ENCODE assay signal across 8 cellular contexts in genomic region chr20:1005452-1006027, GRCh38. TPM values are rescaled to one million over a fixed set of nuclear protein-coding genes. Genes with fewer than 3 reads are reported as not detected.
DNase-seq lines count a peak whose midpoint lies in the region; ATAC-seq, FAIRE-seq and TF ChIP-seq lines count a peak whose summit lies in the region.

No MANE protein-coding gene starts in this region.

- in situ Hi-C loops in GM13976 (cut with MboI; ENCODE audit: low sequenced_read_pairs, unreplicated experiment) (no loop called here), IMR-90 (cut with MboI; ENCODE audit: low sequenced_read_pairs) (no loop called here)

- no peak overlapping the region for H3K18ac ChIP-seq in IMR-90 (ENCODE audit: low read depth, low read length)

- no peak for TF ChIP-seq POLR2A in IMR-90 (IDR thresholded peaks at IDR 0.05; ENCODE audit: low read depth, low read length)

- peak; percentile 74 for FAIRE-seq in urothelium cell line (lab: Jason Lieb, UNC)

- no peaks in the 10 kb centered on the region for H3K4me1 ChIP-seq in IMR-90 (ENCODE audit: control insufficient read depth, insufficient read depth, low read length)

- no peaks in the 10 kb centered on the region for H4K20me1 ChIP-seq in IMR-90 (ENCODE audit: insufficient read depth, low read length)

- H4K91ac ChIP-seq in IMR-90 (ENCODE audit: insufficient read depth, low read depth, low read length), result no peak overlapping the region

- 0% methylated on average over 1 of the region's 5 CpGs; no CpG with 5 or more reads in 1 of the 2 experiments for WGBS in IMR-90 (ENCODE audit: extremely low coverage in 2 of 2, insufficient read length in 1 of 2), 2 experiments

- H2BK5ac ChIP-seq in IMR-90 (ENCODE audit: low read depth, low read length, poor library complexity, severe bottlenecking), result no peak overlapping the region

- H3K4me3 ChIP-seq in IMR-90 (ENCODE audit: insufficient read depth, low read depth, low read length), result no peak overlapping the region

- peak overlapping the region; percentile 73 for H2AFZ ChIP-seq in IMR-90 (replicated peaks; ENCODE audit: low read length, poor library complexity)

- no peak overlapping the region for H3K23ac ChIP-seq in IMR-90 (ENCODE audit: low read depth, low read length)

- H2BK20ac ChIP-seq in IMR-90 (ENCODE audit: low read depth, low read length), result no peak overlapping the region

- POLR2A ChIA-PET in IMR-90 (lab: Charles Lee; ENCODE audit: unreplicated experiment) (no interaction called here), T-cell (lab: Charles Lee) (no interaction called here)

- H3K9ac ChIP-seq in IMR-90 (ENCODE audit: low read depth, low read length), result no peak overlapping the region

- no peak overlapping the region for H3K14ac ChIP-seq in IMR-90 (replicated peaks; ENCODE audit: low read depth, low read length)

- no peak overlapping the region for H4K8ac ChIP-seq in IMR-90 (ENCODE audit: low read depth in 2 of 2, low read length in 2 of 2)

- H2AK9ac ChIP-seq in IMR-90 (replicated peaks; ENCODE audit: low read depth, low read length, poor library complexity), result no peak overlapping the region

- no peaks in the 10 kb centered on the region for H3K79me1 ChIP-seq in IMR-90 (ENCODE audit: low read depth in 1 of 2, low read length in 2 of 2)

- no peak overlapping the region for H2AK5ac ChIP-seq in IMR-90 (ENCODE audit: low read depth, low read length)

- no TSS peak for BruUV-seq in IMR-90 (replicated peaks; lab: Mats Ljungman, UMichigan)

- no peak overlapping the region for H3K4ac ChIP-seq in IMR-90 (ENCODE audit: low read depth, low read length)

- H3K27ac Mint-ChIP-seq in T-cell, result no peak overlapping the region

- no peaks in the 10 kb centered on the region for H3K36me3 ChIP-seq in IMR-90 (ENCODE audit: control insufficient read depth, insufficient read depth, low read length)

- peaks cover 28% of the 10 kb centered on the region for H3K27me3 ChIP-seq in IMR-90 (ENCODE audit: control insufficient read depth, insufficient read depth, low read length)

- DNase-seq in A172 (ENCODE audit: low spot score) (peak; percentile 47), GM13976 (ENCODE audit: low spot score) (peak; percentile 55), IMR-90 (peak; percentile 24), T-cell (peak in 10 of 34 experiments; percentile 2 to 19 (median 5)), glomerular visceral epithelial cell (ENCODE audit: extremely low spot score) (peak; percentile 47), urothelium cell line (ENCODE audit: low spot score) (peak; percentile 70), NOMO-1 treated with DMSO at 0.1 percent for 48 hours (lab: John Stamatoyannopoulos, UW; ENCODE audit: unreplicated experiment) (no peak)

- no peak for TF ChIP-seq RAD21 in IMR-90 (IDR thresholded peaks at IDR 0.05; ENCODE audit: low read length)

- dilution Hi-C loops in IMR-90 (cut with HindIII; ENCODE audit: low sequenced_read_pairs, unreplicated experiment), result no loop called here

- H2BK120ac ChIP-seq in IMR-90 (ENCODE audit: low read depth, low read length), result no peak overlapping the region

- no peak overlapping the region for H3K56ac ChIP-seq in IMR-90 (ENCODE audit: extremely low read depth, insufficient read depth, low read length)

- ATAC-seq in IMR-90 (ENCODE audit: low read depth) (0 out of 2 replicates have a peak, but pooled peaks have one; percentile 37), T-cell (replicated peaks in 1 of 4) (peak; percentile 54 to 86 (median 63)), GM18511 (IDR thresholded peaks at IDR 0.05; ENCODE audit: unreplicated experiment) (no peak)

- H3K4me1 Mint-ChIP-seq in T-cell, result peaks cover 7 to 11% (median 11%) of the 10 kb centered on the region in 3 donors

- no peak overlapping the region for H3K4me3 Mint-ChIP-seq in T-cell

- H3K9me3 Mint-ChIP-seq in T-cell, result no peaks in the 10 kb centered on the region

- no peaks in the 10 kb centered on the region for H3K9me3 ChIP-seq in IMR-90 (ENCODE audit: control insufficient read depth, insufficient read depth, low read length)

- H3K36me3 Mint-ChIP-seq in T-cell, result no peaks in the 10 kb centered on the region

- peaks cover 33 to 52% of the 10 kb centered on the region in 2 donors for H3K27me3 Mint-ChIP-seq in T-cell

- no peak overlapping the region for H3K4me2 ChIP-seq in IMR-90 (ENCODE audit: low read depth, low read length)

- no peak overlapping the region for H2BK15ac ChIP-seq in IMR-90 (ENCODE audit: low read depth, low read length)

- no peak overlapping the region for H4K5ac ChIP-seq in IMR-90 (ENCODE audit: low read depth, low read length)

- TF ChIP-seq CTCF in GM13976 (IDR thresholded peaks at IDR 0.05; ENCODE audit: borderline replicate concordance, control extremely low read depth, extremely low read depth, insufficient read depth, missing control alignments) (no peak), IMR-90 (conservative IDR thresholded peaks at IDR 0.05; ENCODE audit: low read depth, low read length) (no peak)

- intact Hi-C loops in IMR-90 (cut with micrococcal nuclease), result no loop called here

- no peaks in the 10 kb centered on the region for H3K9me1 ChIP-seq in IMR-90 (ENCODE audit: insufficient read depth, low read length)

- CTCF ChIA-PET in IMR-90 (lab: Yijun Ruan, JAX), result no interaction called here
- CTCF ChIA-PET in T-cell (lab: Charles Lee), result no interaction called here

- no peak overlapping the region for H3K27ac ChIP-seq in IMR-90 (ENCODE audit: insufficient read depth, low read length)

TF ChIP-seq in IMR-90, 13 proteins besides CTCF, POLR2A, EP300 and RAD21:
- TF ChIP-seq NFE2L2 (IDR thresholded peaks at IDR 0.05; ENCODE audit: low read depth, low read length) (no peak), MAFK (IDR thresholded peaks at IDR 0.05; ENCODE audit: low read depth, low read length) (no peak), RFX5 (IDR thresholded peaks at IDR 0.05; ENCODE audit: low read depth, low read length) (no peak), USF2 (IDR thresholded peaks at IDR 0.05; ENCODE audit: low read depth, low read length) (no peak), RCOR1 (IDR thresholded peaks at IDR 0.05; ENCODE audit: insufficient replicate concordance, low read length) (no peak), SMC3 (IDR thresholded peaks at IDR 0.05; ENCODE audit: low read depth, low read length) (no peak), BHLHE40 (IDR thresholded peaks at IDR 0.05; ENCODE audit: low read depth, low read length) (no peak), MXI1 (IDR thresholded peaks at IDR 0.05; ENCODE audit: borderline replicate concordance, low read depth, low read length) (no peak)
TF ChIP-seq in IMR-90: peak in this region for 0.

RNA-seq across cellular contexts. Expression of gene RSPO4, which starts 3.4 kb away (rescaled TPM):
- total RNA-seq in A172 (2014; rRNA removed; shearing (Covaris generic)), result not detected in 2 replicates
- total RNA-seq in IMR-90 (2012; rRNA removed), result not detected in 2 replicates
- polyA plus RNA-seq in IMR-90 (2012; rRNA removed), result not detected in 2 replicates
- not detected in 2 replicates for polyA plus RNA-seq in IMR-90 (2012; cell fraction: cytosol; rRNA removed)
- polyA plus RNA-seq in IMR-90 (2012; cell fraction: nucleus; rRNA removed; ENCODE audit: low replicate concordance), result not detected in 2 replicates
- under 1 TPM in 4 of 5 donors, not detected in 1; 0.33 to 0.98 (median 0.55) TPM for total RNA-seq in T-cell
